ENCODE assay signal across 1 cellular context in genomic region chr1:15883326-15883725, GRCh38.
TF ChIP-seq lines count a peak whose summit lies in the region.

No MANE protein-coding gene starts in this region.

TF ChIP-seq in endothelial cell of umbilical vein, 7 proteins besides CTCF, POLR2A, EP300 and RAD21 (continued from another document):
- TF ChIP-seq MAX (IDR thresholded peaks at IDR 0.05; ENCODE audit: insufficient read depth, insufficient read length) (no peak), GATA2 (IDR thresholded peaks at IDR 0.05; ENCODE audit: insufficient read depth, insufficient read length, low read depth, low read length) (no peak), JUN (IDR thresholded peaks at IDR 0.05; ENCODE audit: borderline replicate concordance, insufficient read depth, insufficient read length, low read depth) (no peak), MYC (IDR thresholded peaks at IDR 0.05; ENCODE audit: low read depth, low read length) (no peak)
